8 cellular contexts compared by ENCODE assay signal in the genomic region with DNA sequence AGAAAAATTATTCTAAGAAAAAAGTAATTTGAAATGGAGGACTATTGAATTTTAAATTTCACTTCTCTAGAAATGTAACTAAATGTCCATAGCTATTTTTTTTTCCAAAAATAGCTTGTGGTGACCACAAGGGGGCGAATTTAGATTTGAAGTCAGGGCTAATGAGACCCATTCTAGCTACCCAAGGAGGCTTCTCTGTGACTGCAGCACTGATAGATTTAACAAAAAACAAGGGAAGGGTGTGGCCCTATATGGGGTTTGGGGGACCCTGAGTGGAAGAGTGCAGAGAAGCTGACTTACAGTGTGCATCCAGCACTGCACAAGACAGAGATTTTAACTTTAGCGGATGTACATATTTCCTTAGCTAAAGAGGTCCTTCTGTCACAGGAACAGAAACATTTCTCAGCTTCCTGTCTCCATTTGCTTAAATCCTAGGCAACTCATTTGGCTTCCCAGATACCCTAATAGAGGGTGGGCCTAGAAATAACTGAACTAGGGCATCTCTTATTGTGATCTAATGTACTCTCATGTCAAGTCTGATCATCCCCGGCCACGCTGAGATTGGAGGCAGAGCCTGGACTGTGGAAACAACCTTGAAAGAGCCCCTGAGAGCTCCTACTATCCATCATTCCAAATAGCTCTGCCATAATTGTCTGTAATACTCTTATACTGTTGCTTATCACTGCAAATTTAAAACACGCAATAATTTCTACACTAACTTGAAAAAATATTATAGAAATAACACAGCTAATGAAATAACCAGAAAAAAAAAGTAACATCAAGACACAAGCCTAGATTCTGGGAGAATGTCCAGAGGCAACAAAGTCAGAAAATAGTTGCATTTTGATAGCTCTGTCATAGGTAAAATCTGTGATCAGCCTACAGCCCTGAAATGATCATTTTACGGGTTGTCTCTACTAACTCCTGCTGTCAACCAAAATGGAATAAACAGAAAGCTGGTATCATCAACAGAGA.
A peak's percentile ranks its signal among the peaks of the same experiment; 100 is the strongest.
DNase-seq lines count a peak whose midpoint lies in the region; ATAC-seq and TF ChIP-seq lines count a peak whose summit lies in the region.

No MANE protein-coding gene starts in this region.

- H3K27me3 ChIP-seq in neuronal stem cell (ENCODE audit: control insufficient read depth in 3 of 3, insufficient read depth in 3 of 3, low read depth in 1 of 3, low read length in 3 of 3) = no peaks in the 10 kb centered on the region

- H3K4me3 ChIP-seq in neuronal stem cell (ENCODE audit: low read length in 2 of 2) (no peak overlapping the region), lower leg skin (ENCODE audit: low read depth, poor library complexity, severe bottlenecking) (no peak overlapping the region)

- no peaks in the 10 kb centered on the region for H3K4me1 ChIP-seq in neuronal stem cell (ENCODE audit: control insufficient read depth in 2 of 2, insufficient read depth in 1 of 2, low read depth in 1 of 2, low read length in 2 of 2)

- H2BK120ac ChIP-seq in neuronal stem cell (ENCODE audit: low read depth, low read length) = no peak overlapping the region

- no peak overlapping the region for H3K27ac ChIP-seq in neuronal stem cell (replicated peaks; ENCODE audit: low read length)

- H4K91ac ChIP-seq in neuronal stem cell (ENCODE audit: low read depth, low read length, poor library complexity) = no peak overlapping the region

- peak; percentile 84 for ATAC-seq in HG03159 (IDR thresholded peaks at IDR 0.05; ENCODE audit: unreplicated experiment)

- intact Hi-C loops in lower leg skin (cut with DNase I; ENCODE audit: low total_unique reads) = no loop called here

- TF ChIP-seq POLR2A in lower leg skin (IDR thresholded peaks at IDR 0.05) = no peak

- no peak overlapping the region for H2BK5ac ChIP-seq in neuronal stem cell (ENCODE audit: low read length)

- no peak overlapping the region for H4K8ac ChIP-seq in neuronal stem cell (ENCODE audit: low read depth, low read length)

- no peak overlapping the region for H2AK5ac ChIP-seq in neuronal stem cell (ENCODE audit: low read depth, low read length)

- H3K79me1 ChIP-seq in neuronal stem cell (ENCODE audit: low read depth, low read length) = no peaks in the 10 kb centered on the region

- peak; percentile 20 for DNase-seq in A172 (ENCODE audit: low spot score)
- DNase-seq in GM10266 (ENCODE audit: extremely low spot score) = peak; percentile 9
- peak; percentile 47 for DNase-seq in NOMO-1 treated with DMSO at 0.1 percent for 48 hours (lab: John Stamatoyannopoulos, UW; ENCODE audit: unreplicated experiment)
- peak; percentile 41 to 45 for DNase-seq in dermis microvascular lymphatic vessel endothelial cell (ENCODE audit: low read depth in 2 of 2)
- peak; percentile 35 for DNase-seq in neuronal stem cell (ENCODE audit: low spot score)
- DNase-seq in lower leg skin (ENCODE audit: low spot score in 2 of 2) = no peak
- no peak for DNase-seq in stimulated activated CD8-positive, alpha-beta memory T cell treated with anti-CD3 and anti-CD28 coated beads, Interleukin-4, amount 100 ng/mL, for 48 hours

- peak; percentile 34 for TF ChIP-seq CTCF in GM10266 (IDR thresholded peaks at IDR 0.05; ENCODE audit: control insufficient read depth, insufficient read depth, low read depth, missing control alignments)
- TF ChIP-seq CTCF in lower leg skin (IDR thresholded peaks at IDR 0.05) = no peak

- no CpG with 5 or more reads among the region's 6 CpGs for WGBS in neuronal stem cell (ENCODE audit: extremely low coverage in 2 of 2, insufficient read length in 2 of 2, insufficient replicate concordance in 1 of 2), 2 donors
- WGBS in lower leg skin, 2 donors = 75 to 80% methylated on average over 6 of the region's 6 CpGs

- no peak overlapping the region for H3K4me2 ChIP-seq in neuronal stem cell (ENCODE audit: insufficient read depth, low read length, poor library complexity, severe bottlenecking)

- H3K23ac ChIP-seq in neuronal stem cell (ENCODE audit: low read depth, low read length, poor library complexity) = no peak overlapping the region

- no peak overlapping the region for H2BK15ac ChIP-seq in neuronal stem cell (ENCODE audit: low read length)

- no peaks in the 10 kb centered on the region for H3K36me3 ChIP-seq in neuronal stem cell (replicated peaks in 1 of 2; ENCODE audit: control insufficient read depth in 2 of 2, insufficient read depth in 2 of 2, low read length in 2 of 2)

- H3K14ac ChIP-seq in neuronal stem cell (ENCODE audit: low read length) = no peak overlapping the region

- H3K4ac ChIP-seq in neuronal stem cell (ENCODE audit: low read length) = no peak overlapping the region

- no peak overlapping the region for H3K9ac ChIP-seq in neuronal stem cell (ENCODE audit: low read depth, low read length, poor library complexity)

- H2BK12ac ChIP-seq in neuronal stem cell (ENCODE audit: low read length) = no peak overlapping the region

- H3K9me3 ChIP-seq in neuronal stem cell (replicated peaks in 1 of 2; ENCODE audit: control insufficient read depth in 2 of 2, insufficient read depth in 1 of 2, low read depth in 1 of 2, low read length in 2 of 2) = no peaks in the 10 kb centered on the region

- peak overlapping the region; percentile 38 for H2AFZ ChIP-seq in neuronal stem cell (ENCODE audit: low read length)

- no peak overlapping the region for H3K18ac ChIP-seq in neuronal stem cell (ENCODE audit: low read length)

Comparison
In these comparisons a context has a peak if more than half of its experiments do, and no peak if none do; other contexts are left out.
1. DNase-seq: peak in A172 (single experiment), GM10266 (single experiment), NOMO-1 treated with DMSO at 0.1 percent for 48 hours (single experiment), dermis microvascular lymphatic vessel endothelial cell (2 of 2) and neuronal stem cell (single experiment); none in lower leg skin (0 of 2) and stimulated activated CD8-positive, alpha-beta memory T cell treated with anti-CD3 and anti-CD28 coated beads, Interleukin-4, amount 100 ng/mL, for 48 hours (single experiment).